Comparison of ENCODE assay signal across 31 cellular contexts in the genomic region with DNA sequence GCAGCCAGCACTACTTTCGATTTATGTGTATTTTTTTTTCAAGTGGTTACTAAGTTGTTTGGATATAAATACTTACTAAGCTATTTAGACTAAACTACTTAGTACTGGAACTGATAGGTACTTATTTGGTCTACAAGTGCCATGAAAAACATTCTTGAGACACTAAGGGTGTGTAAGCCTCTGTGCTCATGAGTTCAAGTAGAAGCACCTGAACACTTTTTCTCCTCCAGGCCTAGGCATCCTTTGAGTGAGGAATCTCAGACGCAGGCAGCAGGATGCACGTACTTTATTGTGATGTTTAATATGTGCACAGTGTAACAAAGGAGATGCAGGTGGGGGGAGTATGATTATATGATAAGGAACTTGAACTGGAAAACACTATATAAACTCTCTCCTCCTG. TPM values are rescaled to one million over a fixed set of nuclear protein-coding genes. Genes with fewer than 3 reads are reported as not detected.
"Had no signal": no experiment of that assay in that cellular context is flagged by ENCODE, and none has a peak within 500 bp of the region (broad histone marks: within the 10 kb centered on the region; RNA-seq: fewer than 3 reads in every experiment).

No MANE protein-coding gene starts in this region.

- H3K36me3 ChIP-seq: ascending aorta, cardiac muscle cell, Peyer's patch had no signal

- H3K9me3 ChIP-seq: ascending aorta, Peyer's patch, SJSA1, SK-N-SH had no signal

- H3K27me3 ChIP-seq: ascending aorta, cardiac muscle cell, Peyer's patch, SJSA1 had no signal

- H3K27ac ChIP-seq: ascending aorta, cardiac muscle cell, Peyer's patch, SJSA1 had no signal

- H3K4me1 ChIP-seq: ascending aorta, Peyer's patch had no signal

- DNase-seq: activated B cell treated with CpG ODN at 0.5 μM for 24 hours; activated CD4-positive, alpha-beta memory T cell treated with anti-CD3 and anti-CD28 coated beads, Interleukin-2, amount 10 ng/mL, durations not matched to agents 7 days and 5 days; activated CD4-positive, alpha-beta T cell treated with anti-CD3 and anti-CD28 coated beads for 48 hours; activated CD4-positive, CD25-positive, alpha-beta regulatory T cell treated with anti-CD3 and anti-CD28 coated beads, Interleukin-2, amount 50 U/mL, for 72 hours; activated CD8-positive, alpha-beta memory T cell treated with anti-CD3 and anti-CD28 coated beads for 24 hours; activated CD8-positive, alpha-beta memory T cell treated with anti-CD3 and anti-CD28 coated beads, Interleukin-2, amount 10 ng/mL, durations not matched to agents 7 days and 5 days; activated effector memory CD4-positive, alpha-beta T cell treated with anti-CD3 and anti-CD28 coated beads, Interleukin-2, amount 50 U/mL, for 16 hours; activated naive CD4-positive, alpha-beta T cell; activated naive CD4-positive, alpha-beta T cell treated with anti-CD3 and anti-CD28 coated beads, Interleukin-2, amount 50 U/mL, for 16 hours; activated naive CD8-positive, alpha-beta T cell treated with anti-CD3 and anti-CD28 coated beads for 36 hours; activated T-cell treated with anti-CD3 and anti-CD28 coated beads, Interleukin-2, amount 50 U/mL, for 1 hour; activated T-cell treated with anti-CD3 and anti-CD28 coated beads, Interleukin-2, amount 50 U/mL, for 72 hours; amygdala; NCI-H1092 treated with DMSO at 0.1 percent for 48 hours; NCI-H1417; NCI-H146; NCI-H187; NCI-H2029 treated with DMSO at 0.1 percent for 48 hours; NCI-H345; NCI-H524 treated with DMSO at 0.1 percent for 48 hours; NK-92 treated with Interleukin-12 subunit alpha and Interleukin-12 subunit beta, amount 100 ng/mL, for 24 hours; PC-3; Peyer's patch; RPMI8226; SHP77 treated with DMSO at 0.1 percent for 48 hours; SK-N-SH had no signal

- H3K4me3 ChIP-seq: ascending aorta, cardiac muscle cell, Peyer's patch, SJSA1 had no signal

- ATAC-seq: activated CD8-positive, alpha-beta memory T cell treated with anti-CD3 and anti-CD28 coated beads, Interleukin-2, amount 10 ng/mL, durations not matched to agents 7 days and 5 days; activated T-cell treated with anti-CD3 and anti-CD28 coated beads, Interleukin-2, amount 50 U/mL, for 72 hours; activated T-helper 17 cell treated with anti-CD3 and anti-CD28 coated beads, Interleukin-2, amount 50 U/mL, for 72 hours; PC-3 had no signal

RNA-seq across cellular contexts. Expression of a gene that starts 7.8 kb away (rescaled TPM):
- total RNA-seq: ascending aorta had no signal

RNA-seq across cellular contexts. Expression of a gene that starts 59.2 kb away (rescaled TPM):
- total RNA-seq: activated B cell treated with CpG ODN at 0.5 μM for 24 hours; activated CD4-positive, alpha-beta memory T cell treated with anti-CD3 and anti-CD28 coated beads, Interleukin-2, amount 10 ng/mL, durations not matched to agents 7 days and 5 days; activated CD8-positive, alpha-beta memory T cell treated with anti-CD3 and anti-CD28 coated beads, Interleukin-2, amount 10 ng/mL, durations not matched to agents 7 days and 5 days; ascending aorta; M059J; SJSA1 had no signal
